Comparison of ENCODE assay signal across 8 cellular contexts in the genomic region with DNA sequence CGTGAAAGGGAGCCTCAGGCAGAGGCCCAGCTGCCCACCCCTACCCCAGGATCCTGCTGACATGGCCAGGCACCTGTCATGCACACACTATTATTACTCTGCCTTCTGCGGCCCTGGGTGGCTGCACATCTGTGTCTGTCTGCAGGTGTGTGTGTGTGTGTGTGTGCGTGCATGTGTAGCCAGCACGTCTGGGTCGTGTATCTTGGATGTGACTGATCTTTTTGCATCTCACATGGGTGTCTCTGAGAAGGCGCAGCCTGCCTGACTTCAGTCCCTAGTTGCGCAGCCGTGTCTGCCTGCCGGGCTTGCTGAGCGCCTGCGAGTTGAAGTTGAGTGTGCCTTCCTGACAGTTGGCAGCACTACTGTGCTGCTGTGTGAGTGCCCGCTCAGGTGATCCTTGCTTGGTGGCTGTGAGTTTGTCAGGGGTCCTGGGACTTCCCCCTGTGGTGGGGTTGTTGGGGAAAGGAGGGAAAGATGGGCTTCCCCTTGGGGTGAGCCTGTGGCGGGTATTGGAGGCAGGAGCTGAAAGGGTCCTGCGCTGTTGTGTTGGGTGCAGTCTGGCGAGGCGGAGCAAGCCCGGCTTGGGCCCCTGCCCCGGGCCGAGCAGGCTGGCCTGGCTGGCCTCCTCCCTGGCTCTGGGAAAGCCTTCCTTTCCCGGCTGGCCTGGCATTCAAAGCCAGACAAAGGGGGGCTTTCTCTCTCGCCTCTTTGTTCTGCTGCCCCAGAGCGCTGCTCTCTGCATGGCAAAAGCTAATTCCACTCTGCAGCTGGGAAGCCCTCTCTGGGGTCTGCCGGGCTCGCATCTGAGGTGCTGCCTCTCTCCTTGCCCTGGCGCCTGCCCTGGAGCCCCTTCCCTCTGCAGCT. TPM values are rescaled to one million over a fixed set of nuclear protein-coding genes. Genes with fewer than 3 reads are reported as not detected.
DNase-seq lines count a peak whose midpoint lies in the region; ATAC-seq and TF ChIP-seq lines count a peak whose summit lies in the region.

No MANE protein-coding gene starts in this region.

- DNase-seq in GM23338 (ENCODE audit: low spot score): peak; percentile 32
- peak; percentile 40 for DNase-seq in activated naive CD4-positive, alpha-beta T cell treated with anti-CD3 and anti-CD28 coated beads, Interleukin-2, amount 50 U/mL, for 16 hours
- DNase-seq in right atrium auricular region (ENCODE audit: low spot score): no peak
- DNase-seq in skeletal muscle cell (ENCODE audit: low read depth): no peak
- DNase-seq in NCI-H446 treated with DMSO at 0.1 percent for 48 hours (lab: John Stamatoyannopoulos, UW): no peak
- DNase-seq in left lobe of liver (ENCODE audit: low spot score): no peak
- no peak for DNase-seq in GM10248 (ENCODE audit: extremely low spot score)

- H4K20me1 ChIP-seq in GM23338 (replicated peaks; ENCODE audit: insufficient read depth): peaks cover 13% of the 10 kb centered on the region; the same call in 1 of the 2 replicates

- 0 out of 2 replicates have a peak, but pooled peaks cover 3% of the 10 kb centered on the region for H3K27me3 ChIP-seq in GM23338 (ENCODE audit: insufficient read depth)
- H3K27me3 ChIP-seq in right atrium auricular region: no peaks in the 10 kb centered on the region

- peak overlapping the region; percentile 72 for H3K4me2 ChIP-seq in GM23338

- H3K36me3 ChIP-seq in GM23338 (ENCODE audit: insufficient read depth) (no peaks in the 10 kb centered on the region), right atrium auricular region (peaks cover 20% of the 10 kb centered on the region)

- TF ChIP-seq CTCF in GM23338 (conservative IDR thresholded peaks at IDR 0.05; ENCODE audit: low read depth in 2 of 2) (no peak), right atrium auricular region (IDR thresholded peaks at IDR 0.05) (no peak), GM10248 (IDR thresholded peaks at IDR 0.05; ENCODE audit: control extremely low read depth, extremely low read depth, low read depth, missing control alignments) (no peak)

- POLR2A ChIA-PET in GM10248 (lab: Yijun Ruan, JAX): interaction anchor here (1.2 kb wide), 1 partner anchor 9 kb away, joined by 3 read pairs; no protein-coding TSS in a partner anchor

- H3K27ac ChIP-seq in GM23338 (ENCODE audit: low read depth) (peak overlapping the region; percentile 77; the same call in 1 of the 2 replicates), right atrium auricular region (peak overlapping the region; percentile 98 to 100)

- H3K4me3 Mint-ChIP-seq in GM23338: peak overlapping the region; percentile 38

- peaks cover 30% of the 10 kb centered on the region for H3K27me3 Mint-ChIP-seq in GM23338 (ENCODE audit: insufficient read depth, low read depth, poor library complexity)

- H2AFZ ChIP-seq in GM23338: no peak overlapping the region

- H3K27ac Mint-ChIP-seq in GM23338: peak overlapping the region; percentile 72

- H3K36me3 Mint-ChIP-seq in GM23338 (ENCODE audit: low read depth): peaks cover 4% of the 10 kb centered on the region; the same call in 1 of the 3 replicates

- H3K4me1 Mint-ChIP-seq in GM23338: peaks cover 62% of the 10 kb centered on the region

- H3K4me1 ChIP-seq in GM23338 (ENCODE audit: insufficient read depth) (peaks cover 36% of the 10 kb centered on the region), right atrium auricular region (peaks cover 0 to 79% of the 10 kb centered on the region in 2 donors)

- H3F3A ChIP-seq in GM23338 (replicated peaks; ENCODE audit: low read depth): 0 out of 2 replicates have a peak, but pooled peaks cover 4% of the 10 kb centered on the region

- CTCF ChIA-PET in GM10248 (lab: Yijun Ruan, JAX): interaction anchor here (0.9 to 2.0 kb wide), 3 partner anchors 12 to 20 kb away, joined by 3 to 6 read pairs (median 4); no protein-coding TSS in a partner anchor

- no peaks in the 10 kb centered on the region for H3K9me2 ChIP-seq in GM23338 (ENCODE audit: insufficient read depth)

- H3K79me2 ChIP-seq in GM23338 (replicated peaks; ENCODE audit: insufficient read depth): peaks cover 78% of the 10 kb centered on the region

- no peaks in the 10 kb centered on the region for H3K9me3 ChIP-seq in right atrium auricular region

- H3K9me3 Mint-ChIP-seq in GM23338: no peaks in the 10 kb centered on the region

- H3K4me3 ChIP-seq in GM23338 (peak overlapping the region; percentile 34; the same call in 1 of the 2 replicates), right atrium auricular region (peak overlapping the region in 1 of 2 donors; percentile 88), skeletal muscle cell (ENCODE audit: low read depth, low read length) (peak overlapping the region; percentile 63)

- ATAC-seq in GM23338: peak; percentile 12
- no peak for ATAC-seq in HG03135 (IDR thresholded peaks at IDR 0.05; ENCODE audit: unreplicated experiment)
- ATAC-seq in left lobe of liver: no peak

TF ChIP-seq in GM23338, 12 proteins besides CTCF, POLR2A, EP300 and RAD21 (continues in another document):
- no peak for TF ChIP-seq EZH2phosphoT487 (IDR thresholded peaks at IDR 0.05; ENCODE audit: unreplicated experiment)
- TF ChIP-seq REST (IDR thresholded peaks at IDR 0.05; ENCODE audit: unreplicated experiment): no peak
- no peak for TF ChIP-seq JUNB (IDR thresholded peaks at IDR 0.05; ENCODE audit: unreplicated experiment)
- TF ChIP-seq POLR2AphosphoS5 (IDR thresholded peaks at IDR 0.05; ENCODE audit: low read depth): no peak
- TF ChIP-seq ZNF114 (CRISPR knock-in tag; IDR thresholded peaks at IDR 0.05): no peak
- TF ChIP-seq ETS1 (IDR thresholded peaks at IDR 0.05): no peak
- no peak for TF ChIP-seq STAT1 (IDR thresholded peaks at IDR 0.05; ENCODE audit: unreplicated experiment)
- TF ChIP-seq EZH2 (IDR thresholded peaks at IDR 0.05; ENCODE audit: low read depth, unreplicated experiment): no peak
- no peak for TF ChIP-seq NANOG (IDR thresholded peaks at IDR 0.05; ENCODE audit: borderline replicate concordance)
- no peak for TF ChIP-seq ZNF331 (CRISPR knock-in tag; IDR thresholded peaks at IDR 0.05; ENCODE audit: low read depth)

RNA-seq across cellular contexts. Expression of gene TRIM8, which starts 4.8 kb away (rescaled TPM):
- 33.4 and 36.7 TPM in 2 replicates for total RNA-seq in GM23338 (2014; rRNA removed; shearing (Covaris generic))
- polyA plus RNA-seq in GM23338 (2016; fragmentation: Nextera tagmentation; extraction: Ambion mirVana): 15.1 and 20.2 TPM in 2 replicates
- total RNA-seq in right atrium auricular region (100 to 1,000 TPM; 106 to 125 TPM), left lobe of liver (39.1 TPM)

Comparison
In these comparisons a context has a peak if more than half of its experiments do, and no peak if none do; other contexts are left out.
1. DNase-seq: peak in GM23338 (single experiment) and activated naive CD4-positive, alpha-beta T cell treated with anti-CD3 and anti-CD28 coated beads, Interleukin-2, amount 50 U/mL, for 16 hours (single experiment); none in right atrium auricular region (single experiment), skeletal muscle cell (single experiment), NCI-H446 treated with DMSO at 0.1 percent for 48 hours (single experiment), left lobe of liver (single experiment) and GM10248 (single experiment).